20 cellular contexts compared by ENCODE assay signal in genomic region chr6:163706688-163707087, GRCh38.
DNase-seq lines count a peak whose midpoint lies in the region; FAIRE-seq lines count a peak whose summit lies in the region.
"Had no signal": no experiment of that assay in that cellular context is flagged by ENCODE, and none has a peak within 500 bp of the region (broad histone marks: within the 10 kb centered on the region; RNA-seq: fewer than 3 reads in every experiment).

No MANE protein-coding gene starts in this region.

- peak; percentile 84 for FAIRE-seq in GM19239 (lab: Jason Lieb, UNC)
- FAIRE-seq: astrocyte, small intestine had no signal

- peak; percentile 19 for DNase-seq in A172 (ENCODE audit: low spot score)
- no peak for DNase-seq in GM19239 (ENCODE audit: insufficient read length, low spot score)
- peak; percentile 28 for DNase-seq in RPMI8226
- peak; percentile 26 for DNase-seq in glomerular visceral epithelial cell (ENCODE audit: extremely low spot score)
- no peak for DNase-seq in UCSD-AML1 (lab: John Stamatoyannopoulos, UW; ENCODE audit: unreplicated experiment)
- no peak for DNase-seq in stimulated activated CD4-positive, alpha-beta T cell treated with anti-CD3 and anti-CD28 coated beads, Interleukin-4, amount 100 ng/mL, for 24 hours
- no peak for DNase-seq in RKO (ENCODE audit: low spot score)
- no peak for DNase-seq in nucleus accumbens (lab: John Stamatoyannopoulos, UW)
- DNase-seq: activated CD4-positive, alpha-beta memory T cell treated with anti-CD3 and anti-CD28 coated beads, Interleukin-2, amount 10 ng/mL, durations not matched to agents 7 days and 5 days; activated effector memory CD4-positive, alpha-beta T cell treated with Interleukin-2 at 50 U/mL for 16 hours; activated naive CD8-positive, alpha-beta T cell treated with anti-CD3 and anti-CD28 coated beads for 36 hours; Caco-2; kidney glomerular epithelial cell; mammary epithelial cell; NCI-H1417 treated with DMSO at 0.1 percent for 48 hours; NCI-H446; small intestine; stimulated activated CD4-positive, alpha-beta T cell treated with anti-CD3 and anti-CD28 coated beads, Interleukin-2, amount 100 ng/mL, for 24 hours; T1000 had no signal

Comparison
In these comparisons a context has a peak if more than half of its experiments do, and no peak if none do; other contexts are left out.
1. DNase-seq: peak in A172 (single experiment), RPMI8226 (single experiment) and glomerular visceral epithelial cell (single experiment); none in GM19239 (single experiment), UCSD-AML1 (single experiment), stimulated activated CD4-positive, alpha-beta T cell treated with anti-CD3 and anti-CD28 coated beads, Interleukin-4, amount 100 ng/mL, for 24 hours (single experiment), RKO (single experiment) and nucleus accumbens (0 of 56).